Comparison of ENCODE assay signal across 24 cellular contexts in the genomic region with DNA sequence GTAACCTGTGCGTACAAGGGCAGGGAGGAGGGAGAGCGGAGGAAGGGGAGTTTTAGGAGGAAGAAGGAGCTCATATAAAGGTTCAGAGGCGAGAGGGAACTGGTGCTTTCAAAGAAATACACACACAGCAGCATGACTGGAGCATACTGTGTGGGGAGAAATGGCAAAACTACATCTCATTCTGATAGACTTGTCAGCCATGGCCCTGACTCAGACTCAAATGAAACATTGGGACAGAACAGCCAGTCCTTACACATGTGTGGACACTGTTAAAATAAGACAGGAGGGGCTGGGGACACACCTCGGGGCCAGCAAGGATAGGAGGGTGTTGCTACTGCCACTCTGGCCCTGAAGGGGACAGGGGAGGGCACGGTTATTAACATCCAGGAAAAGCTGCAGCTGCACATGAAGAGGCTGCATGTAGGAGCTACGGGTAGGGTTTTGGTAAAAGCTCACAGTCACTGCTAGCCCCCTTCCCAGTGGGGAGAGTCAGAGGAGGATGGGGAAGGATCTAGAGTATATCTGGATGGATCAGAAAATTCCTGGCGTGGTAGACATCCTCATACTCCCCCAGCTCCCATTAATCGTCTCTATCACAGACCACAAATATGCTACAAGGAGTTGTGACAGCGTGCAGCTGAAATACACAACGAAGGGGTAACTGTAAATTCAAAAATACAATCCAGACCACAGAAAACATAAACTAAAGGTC.
DNase-seq lines count a peak whose midpoint lies in the region; ATAC-seq and TF ChIP-seq lines count a peak whose summit lies in the region.
"Had no signal": no experiment of that assay in that cellular context is flagged by ENCODE, and none has a peak within 500 bp of the region (broad histone marks: within the 10 kb centered on the region; RNA-seq: fewer than 3 reads in every experiment).

No MANE protein-coding gene starts in this region.

- TF ChIP-seq CTCF in esophagus squamous epithelium (IDR thresholded peaks at IDR 0.05) (no peak), CD14-positive monocyte (IDR thresholded peaks at IDR 0.05) (no peak)

- H2BK5ac ChIP-seq in trophoblast cell (ENCODE audit: low read depth, low read length, poor library complexity) = no peak overlapping the region

- H3K9me3 ChIP-seq in SJSA1 (replicated peaks) (no peaks in the 10 kb centered on the region; the same call in 1 of the 2 replicates), trophoblast cell (ENCODE audit: insufficient read depth, low read depth, low read length) (no peaks in the 10 kb centered on the region), esophagus squamous epithelium (no peaks in the 10 kb centered on the region)
- H3K9me3 ChIP-seq: Caco-2, mucosa of descending colon, prostate gland, suprapubic skin had no signal

- H3K27me3 Mint-ChIP-seq in CD14-positive monocyte (ENCODE audit: low read depth in 3 of 3) = peaks cover 0 to 4% (median 0%) of the 10 kb centered on the region in 3 donors
- H3K27me3 Mint-ChIP-seq: activated naive CD8-positive, alpha-beta T cell treated with anti-CD3 and anti-CD28 coated beads, Interleukin-2, amount 10 ng/mL, durations not matched to agents 7 days and 5 days; stimulated activated memory B cell treated with anti-CD40 and anti-IgM and Interleukin-4, amounts not matched to agents 10 μg/mL and 1 μg/mL and 100 μg/mL, for 72 hours had no signal

- no peak overlapping the region for H4K8ac ChIP-seq in trophoblast cell (ENCODE audit: low read depth, low read length)

- H4K91ac ChIP-seq in trophoblast cell (ENCODE audit: low read depth, low read length) = no peak overlapping the region

- peak; percentile 64 for DNase-seq in EL
- peak in 1 of 2 experiments; percentile 59 for DNase-seq in SJSA1 (ENCODE audit: low read depth in 1 of 2, low spot score in 2 of 2)
- peak; percentile 35 for DNase-seq in left cardiac atrium
- peak; percentile 49 to 57 for DNase-seq in trophoblast cell
- no peak for DNase-seq in esophagus squamous epithelium (lab: John Stamatoyannopoulos, UW)
- DNase-seq in CD14-positive monocyte (ENCODE audit: low spot score) = no peak
- DNase-seq: activated CD4-positive, alpha-beta T cell treated with anti-CD3 and anti-CD28 coated beads, Interleukin-2, amount 50 U/mL, for 48 hours; activated CD8-positive, alpha-beta memory T cell treated with anti-CD3 and anti-CD28 coated beads, Interleukin-2, amount 50 U/mL, for 48 hours; activated naive CD8-positive, alpha-beta T cell treated with anti-CD3 and anti-CD28 coated beads, Interleukin-2, amount 10 ng/mL, durations not matched to agents 7 days and 5 days; Caco-2; cortex of kidney; head of caudate nucleus; mucosa of descending colon; NCI-H2171 treated with DMSO at 0.1 percent for 48 hours; NCI-H526 treated with DMSO at 0.1 percent for 48 hours; T-helper 9 cell had no signal

- no peak overlapping the region for H4K12ac ChIP-seq in trophoblast cell (ENCODE audit: low read depth, low read length)

- H3K18ac ChIP-seq in trophoblast cell (ENCODE audit: low read length) = no peak overlapping the region

- H3K36me3 ChIP-seq in SJSA1 (no peaks in the 10 kb centered on the region), trophoblast cell (ENCODE audit: control insufficient read depth in 1 of 2, insufficient read depth in 2 of 2, low read length in 2 of 2) (no peaks in the 10 kb centered on the region), esophagus squamous epithelium (no peaks in the 10 kb centered on the region)
- H3K36me3 ChIP-seq: prostate gland, suprapubic skin had no signal

- no CpG with 5 or more reads among the region's 10 CpGs for WGBS in trophoblast cell (ENCODE audit: extremely low coverage, insufficient coverage, insufficient read length)
- 79 to 87% methylated on average over 10 of the region's 10 CpGs for WGBS in esophagus squamous epithelium, 2 donors

- H3K4me1 ChIP-seq in SJSA1 (replicated peaks) (peaks cover 50% of the 10 kb centered on the region), trophoblast cell (ENCODE audit: control insufficient read depth in 1 of 2, insufficient read depth in 2 of 2, low read length in 2 of 2) (no peaks in the 10 kb centered on the region), esophagus squamous epithelium (peaks cover 0 to 23% (median 9%) of the 10 kb centered on the region in 3 donors)
- H3K4me1 ChIP-seq: prostate gland had no signal

- H3K27me3 ChIP-seq in SJSA1 (replicated peaks) = no peaks in the 10 kb centered on the region
- no peaks in the 10 kb centered on the region for H3K27me3 ChIP-seq in trophoblast cell (ENCODE audit: insufficient read depth, low read length)
- H3K27me3 ChIP-seq in esophagus squamous epithelium = no peaks in the 10 kb centered on the region
- H3K27me3 ChIP-seq: suprapubic skin had no signal

- H3K14ac ChIP-seq in trophoblast cell (ENCODE audit: low read length) = no peak overlapping the region

- no peak overlapping the region for H3K23ac ChIP-seq in trophoblast cell (ENCODE audit: low read length)

- no peak overlapping the region for H3K4ac ChIP-seq in trophoblast cell (ENCODE audit: low read depth, low read length)

- no peak overlapping the region for H2BK120ac ChIP-seq in trophoblast cell (ENCODE audit: insufficient read depth, low read length, poor library complexity)

- no peaks in the 10 kb centered on the region for H3K79me2 ChIP-seq in trophoblast cell (ENCODE audit: control insufficient read depth, insufficient read depth, low read length, poor library complexity)

- H3K27ac ChIP-seq in SJSA1 = peak overlapping the region; percentile 97
- H3K27ac ChIP-seq in trophoblast cell (ENCODE audit: low read depth, low read length) = no peak overlapping the region
- H3K27ac ChIP-seq in esophagus squamous epithelium = no peak overlapping the region
- H3K27ac ChIP-seq: prostate gland, suprapubic skin had no signal

- H3K4me1 Mint-ChIP-seq in CD14-positive monocyte = peaks cover 10% of the 10 kb centered on the region
- H3K4me1 Mint-ChIP-seq: activated naive CD8-positive, alpha-beta T cell treated with anti-CD3 and anti-CD28 coated beads, Interleukin-2, amount 10 ng/mL, durations not matched to agents 7 days and 5 days; IgD-negative memory B cell; stimulated activated memory B cell treated with anti-CD40 and anti-IgM and Interleukin-4, amounts not matched to agents 10 μg/mL and 1 μg/mL and 100 μg/mL, for 72 hours; WTC11 had no signal

- H3K27ac Mint-ChIP-seq in CD14-positive monocyte = peak overlapping the region in 3 of 7 donors; percentile 21 to 51 (median 43)
- H3K27ac Mint-ChIP-seq: activated naive CD8-positive, alpha-beta T cell treated with anti-CD3 and anti-CD28 coated beads, Interleukin-2, amount 10 ng/mL, durations not matched to agents 7 days and 5 days; activated T-helper 2 cell treated with anti-CD3 and anti-CD28 coated beads, Interferon-gamma antibody, Interleukin-2, Interleukin-4, amounts not matched to agents 10 μg/mL and 5 μg/mL and 100 μg/mL, durations not matched to agents 14 hours and 24 hours and 36 hours; stimulated activated memory B cell treated with anti-CD40 and anti-IgM and Interleukin-4, amounts not matched to agents 10 μg/mL and 1 μg/mL and 100 μg/mL, for 72 hours; WTC11 had no signal

- peaks cover 0 to 7% (median 4%) of the 10 kb centered on the region in 7 donors for H3K9me3 Mint-ChIP-seq in CD14-positive monocyte
- H3K9me3 Mint-ChIP-seq: activated T-helper 2 cell treated with anti-CD3 and anti-CD28 coated beads, Interferon-gamma antibody, Interleukin-2, Interleukin-4, amounts not matched to agents 10 μg/mL and 5 μg/mL and 100 μg/mL, durations not matched to agents 14 hours and 24 hours and 36 hours; stimulated activated memory B cell treated with anti-CD40 and anti-IgM and Interleukin-4, amounts not matched to agents 10 μg/mL and 1 μg/mL and 100 μg/mL, for 72 hours had no signal

- intact Hi-C loops in left cardiac atrium (cut with DNase I) (loop anchor here (2.0 to 5.0 kb wide), 2 partner anchors 67 kb away; no protein-coding TSS in a partner anchor), esophagus squamous epithelium (cut with DNase I) (no loop called here), CD14-positive monocyte (cut with micrococcal nuclease) (loop anchor here in 1 of 2 donors (5.0 kb wide), 1 partner anchor 42 kb away; no protein-coding TSS in a partner anchor)

- H3K4me3 ChIP-seq in SJSA1 (no peak overlapping the region), trophoblast cell (ENCODE audit: low read depth, low read length) (no peak overlapping the region), esophagus squamous epithelium (no peak overlapping the region)
- H3K4me3 ChIP-seq: mucosa of descending colon, prostate gland, suprapubic skin had no signal

- no peak overlapping the region for H3K9ac ChIP-seq in trophoblast cell (ENCODE audit: low read length)

- ATAC-seq in left cardiac atrium (peak; percentile 6 to 9), GM21515 (IDR thresholded peaks at IDR 0.05; ENCODE audit: unreplicated experiment) (no peak)
- ATAC-seq: mucosa of descending colon; stimulated activated memory B cell treated with anti-CD40 and anti-IgM and Interleukin-4, amounts not matched to agents 10 μg/mL and 1 μg/mL and 100 μg/mL, for 72 hours; WTC11 had no signal

- H3K4me3 Mint-ChIP-seq in CD14-positive monocyte = no peak overlapping the region
- H3K4me3 Mint-ChIP-seq: activated naive CD8-positive, alpha-beta T cell treated with anti-CD3 and anti-CD28 coated beads, Interleukin-2, amount 10 ng/mL, durations not matched to agents 7 days and 5 days; IgD-negative memory B cell; neural crest cell; stimulated activated memory B cell treated with anti-CD40 and anti-IgM and Interleukin-4, amounts not matched to agents 10 μg/mL and 1 μg/mL and 100 μg/mL, for 72 hours; WTC11 had no signal

- no peak overlapping the region for H2AFZ ChIP-seq in trophoblast cell (ENCODE audit: insufficient read depth, low read length, poor library complexity)

- no peak overlapping the region for H2BK12ac ChIP-seq in trophoblast cell (ENCODE audit: low read length)

- H3K4me2 ChIP-seq in trophoblast cell (ENCODE audit: low read length) = no peak overlapping the region

- TF ChIP-seq POLR2A in esophagus squamous epithelium (IDR thresholded peaks at IDR 0.05) = no peak

- H2AK5ac ChIP-seq in trophoblast cell (ENCODE audit: low read length) = no peak overlapping the region

- H3K79me1 ChIP-seq in trophoblast cell (ENCODE audit: low read length) = no peaks in the 10 kb centered on the region

- H3K36me3 Mint-ChIP-seq in CD14-positive monocyte = peaks cover 0 to 3% of the 10 kb centered on the region in 2 donors
- H3K36me3 Mint-ChIP-seq: activated naive CD8-positive, alpha-beta T cell treated with anti-CD3 and anti-CD28 coated beads, Interleukin-2, amount 10 ng/mL, durations not matched to agents 7 days and 5 days; IgD-negative memory B cell; stimulated activated memory B cell treated with anti-CD40 and anti-IgM and Interleukin-4, amounts not matched to agents 10 μg/mL and 1 μg/mL and 100 μg/mL, for 72 hours; WTC11 had no signal

Comparison
In these comparisons a context has a peak if more than half of its experiments do, and no peak if none do; other contexts are left out.
1. DNase-seq: peak in EL (single experiment), left cardiac atrium (single experiment) and trophoblast cell (2 of 2); none in esophagus squamous epithelium (single experiment) and CD14-positive monocyte (single experiment).